Comparison of ENCODE assay signal across 10 cellular contexts in the genomic region with DNA sequence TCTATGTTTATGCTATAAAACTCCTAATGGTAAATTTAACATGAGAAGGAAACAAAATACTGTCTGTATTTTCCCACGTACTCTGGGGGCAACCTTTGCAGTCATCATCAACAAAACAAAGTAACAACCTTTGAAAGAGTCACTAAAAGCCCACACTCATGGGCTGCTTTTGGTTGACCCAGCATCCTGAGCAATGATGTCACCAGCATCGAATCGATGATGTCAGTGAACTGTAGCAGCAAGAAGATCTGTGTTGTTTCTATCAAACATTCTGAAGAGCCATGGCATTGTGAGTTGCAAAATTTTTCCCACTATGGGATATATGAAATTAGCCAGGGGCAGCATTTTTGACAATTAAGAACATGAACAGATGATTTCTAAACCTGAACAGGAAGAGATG.
"Had no signal": no experiment of that assay in that cellular context is flagged by ENCODE, and none has a peak within 500 bp of the region (broad histone marks: within the 10 kb centered on the region; RNA-seq: fewer than 3 reads in every experiment).

No MANE protein-coding gene starts in this region.

- FAIRE-seq: H54 had no signal

- ATAC-seq: GM23338, HCT116 had no signal

- H3K4me1 ChIP-seq: HAP-1 had no signal

- DNase-seq: GM23248, GOT3, H7, H9, HCEC 1CT, HFFc6 had no signal

- H3K27ac Mint-ChIP-seq: GM23338, H9, HFFc6 had no signal

- H3K9ac ChIP-seq: GM23248 had no signal

- H3K27ac ChIP-seq: GM23248 had no signal

- H3K4me3 ChIP-seq: GM23248, GM23338, HAP-1 had no signal

- H3K4me2 ChIP-seq: GM23338 had no signal

- H3K9me3 ChIP-seq: HAP-1 had no signal

- H3K9me3 Mint-ChIP-seq: HFFc6 had no signal

- H3K4me3 Mint-ChIP-seq: GM23338, H9, HFFc6 had no signal

- H3K36me3 ChIP-seq: HAP-1 had no signal

- H2AFZ ChIP-seq: GM23248, GM23338 had no signal
